In the genomic region with DNA sequence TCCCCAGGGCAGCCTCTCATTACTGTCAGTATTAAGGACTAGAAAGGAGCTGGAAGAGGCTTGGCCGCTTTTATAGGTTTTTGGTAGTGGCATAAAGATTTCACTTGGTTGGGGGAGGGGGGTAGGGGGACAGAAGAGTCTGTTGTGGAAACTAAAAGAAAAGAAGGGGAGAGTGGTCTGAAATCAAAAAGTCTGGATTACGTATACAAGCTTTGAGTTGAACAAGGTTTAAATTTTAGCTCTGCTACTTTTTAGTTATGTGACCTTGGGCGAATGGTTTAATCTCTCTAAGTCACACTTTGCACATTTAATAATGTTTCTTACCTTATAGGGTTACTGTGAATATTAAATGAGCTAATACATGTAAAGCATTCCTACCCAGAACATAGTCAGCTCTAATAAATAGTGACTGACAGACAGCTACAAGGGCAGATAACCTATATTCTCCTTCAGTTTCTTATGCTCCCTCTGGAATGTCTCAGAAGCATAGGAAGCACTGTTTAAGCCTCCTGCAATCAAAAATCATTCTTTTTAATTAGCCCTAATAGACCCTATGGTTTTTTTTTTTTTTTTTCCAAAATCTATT, we compare ENCODE assay signal across 1 cellular context.
TF ChIP-seq lines count a peak whose summit lies in the region.

No MANE protein-coding gene starts in this region.

TF ChIP-seq in SK-N-SH treated with all-trans-retinoic acid at 6 μM for 48 hours, 23 proteins besides CTCF, POLR2A, EP300 and RAD21 (continued from another document):
- TF ChIP-seq, protein P1, sequence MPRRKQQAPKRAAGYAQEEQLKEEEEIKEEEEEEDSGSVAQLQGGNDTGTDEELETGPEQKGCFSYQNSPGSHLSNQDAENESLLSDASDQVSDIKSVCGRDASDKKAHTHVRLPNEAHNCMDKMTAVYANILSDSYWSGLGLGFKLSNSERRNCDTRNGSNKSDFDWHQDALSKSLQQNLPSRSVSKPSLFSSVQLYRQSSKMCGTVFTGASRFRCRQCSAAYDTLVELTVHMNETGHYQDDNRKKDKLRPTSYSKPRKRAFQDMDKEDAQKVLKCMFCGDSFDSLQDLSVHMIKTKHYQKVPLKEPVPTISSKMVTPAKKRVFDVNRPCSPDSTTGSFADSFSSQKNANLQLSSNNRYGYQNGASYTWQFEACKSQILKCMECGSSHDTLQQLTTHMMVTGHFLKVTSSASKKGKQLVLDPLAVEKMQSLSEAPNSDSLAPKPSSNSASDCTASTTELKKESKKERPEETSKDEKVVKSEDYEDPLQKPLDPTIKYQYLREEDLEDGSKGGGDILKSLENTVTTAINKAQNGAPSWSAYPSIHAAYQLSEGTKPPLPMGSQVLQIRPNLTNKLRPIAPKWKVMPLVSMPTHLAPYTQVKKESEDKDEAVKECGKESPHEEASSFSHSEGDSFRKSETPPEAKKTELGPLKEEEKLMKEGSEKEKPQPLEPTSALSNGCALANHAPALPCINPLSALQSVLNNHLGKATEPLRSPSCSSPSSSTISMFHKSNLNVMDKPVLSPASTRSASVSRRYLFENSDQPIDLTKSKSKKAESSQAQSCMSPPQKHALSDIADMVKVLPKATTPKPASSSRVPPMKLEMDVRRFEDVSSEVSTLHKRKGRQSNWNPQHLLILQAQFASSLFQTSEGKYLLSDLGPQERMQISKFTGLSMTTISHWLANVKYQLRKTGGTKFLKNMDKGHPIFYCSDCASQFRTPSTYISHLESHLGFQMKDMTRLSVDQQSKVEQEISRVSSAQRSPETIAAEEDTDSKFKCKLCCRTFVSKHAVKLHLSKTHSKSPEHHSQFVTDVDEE (CRISPR knock-in tag; IDR thresholded peaks at IDR 0.05) = no peak
- TF ChIP-seq SNAI2 (CRISPR knock-in tag; IDR thresholded peaks at IDR 0.05) = no peak
- no peak for TF ChIP-seq ZNF8 (CRISPR knock-in tag; IDR thresholded peaks at IDR 0.05)
- TF ChIP-seq ZNF70 (CRISPR knock-in tag; IDR thresholded peaks at IDR 0.05) = no peak
- TF ChIP-seq, protein P2, sequence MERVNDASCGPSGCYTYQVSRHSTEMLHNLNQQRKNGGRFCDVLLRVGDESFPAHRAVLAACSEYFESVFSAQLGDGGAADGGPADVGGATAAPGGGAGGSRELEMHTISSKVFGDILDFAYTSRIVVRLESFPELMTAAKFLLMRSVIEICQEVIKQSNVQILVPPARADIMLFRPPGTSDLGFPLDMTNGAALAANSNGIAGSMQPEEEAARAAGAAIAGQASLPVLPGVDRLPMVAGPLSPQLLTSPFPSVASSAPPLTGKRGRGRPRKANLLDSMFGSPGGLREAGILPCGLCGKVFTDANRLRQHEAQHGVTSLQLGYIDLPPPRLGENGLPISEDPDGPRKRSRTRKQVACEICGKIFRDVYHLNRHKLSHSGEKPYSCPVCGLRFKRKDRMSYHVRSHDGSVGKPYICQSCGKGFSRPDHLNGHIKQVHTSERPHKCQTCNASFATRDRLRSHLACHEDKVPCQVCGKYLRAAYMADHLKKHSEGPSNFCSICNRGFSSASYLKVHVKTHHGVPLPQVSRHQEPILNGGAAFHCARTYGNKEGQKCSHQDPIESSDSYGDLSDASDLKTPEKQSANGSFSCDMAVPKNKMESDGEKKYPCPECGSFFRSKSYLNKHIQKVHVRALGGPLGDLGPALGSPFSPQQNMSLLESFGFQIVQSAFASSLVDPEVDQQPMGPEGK (CRISPR knock-in tag; IDR thresholded peaks at IDR 0.05; ENCODE audit: borderline replicate concordance) = no peak
- TF ChIP-seq CSDC2 (CRISPR knock-in tag; IDR thresholded peaks at IDR 0.05) = no peak
- no peak for TF ChIP-seq ZFP3 (CRISPR knock-in tag; IDR thresholded peaks at IDR 0.05)
- no peak for TF ChIP-seq ARNTL (CRISPR knock-in tag; IDR thresholded peaks at IDR 0.05; ENCODE audit: borderline replicate concordance, low read depth)
- no peak for TF ChIP-seq OSR1 (CRISPR knock-in tag; IDR thresholded peaks at IDR 0.05)
- TF ChIP-seq BACH2 (CRISPR knock-in tag; IDR thresholded peaks at IDR 0.05; ENCODE audit: borderline replicate concordance) = no peak
- TF ChIP-seq ZFP30 (CRISPR knock-in tag; IDR thresholded peaks at IDR 0.05) = no peak
- TF ChIP-seq TCF4 (CRISPR knock-in tag; IDR thresholded peaks at IDR 0.05; ENCODE audit: borderline replicate concordance) = no peak
- TF ChIP-seq ZC3H10 (CRISPR knock-in tag; IDR thresholded peaks at IDR 0.05) = no peak
